Comparison of ENCODE assay signal across 8 cellular contexts in the genomic region with DNA sequence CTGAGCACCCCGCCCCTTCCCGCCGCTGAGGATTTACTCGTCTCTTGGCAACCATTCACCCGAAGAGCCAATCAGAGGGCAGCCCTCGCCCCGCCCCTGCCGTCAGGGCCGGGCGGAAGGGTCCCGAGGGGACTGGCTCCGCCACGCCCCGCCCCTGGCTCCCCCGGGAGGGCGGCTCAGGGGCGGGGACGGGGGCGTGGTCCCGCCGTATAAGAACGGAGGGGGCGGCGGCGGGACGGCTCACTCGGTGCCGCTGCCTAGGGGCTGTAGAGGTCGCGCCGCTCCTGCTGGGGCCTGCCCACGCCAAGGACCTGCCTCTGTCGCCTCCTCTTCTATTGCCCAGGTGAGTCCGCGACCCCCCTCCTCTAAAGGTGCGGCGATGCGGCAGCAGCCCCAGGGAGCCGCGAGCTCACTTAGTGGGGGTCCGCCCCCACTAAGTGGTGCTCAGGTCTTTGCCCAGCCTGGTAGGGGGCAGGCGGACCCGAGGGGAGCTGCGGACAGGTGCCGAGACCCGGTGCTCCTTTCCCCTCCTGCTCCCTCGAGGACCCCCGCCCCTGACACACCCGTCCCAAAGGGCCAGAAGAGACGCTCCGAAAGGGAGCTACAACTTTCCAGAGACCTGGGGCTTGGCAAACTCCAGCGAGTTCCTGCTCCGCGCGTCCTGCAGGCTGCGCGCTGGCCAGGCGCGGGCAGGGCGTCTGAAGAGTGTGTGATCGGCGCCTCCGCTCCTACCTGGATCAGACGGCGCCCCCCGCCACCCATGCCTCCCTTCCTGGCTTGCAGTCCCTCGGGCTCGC.
DNase-seq lines count a peak whose midpoint lies in the region; ATAC-seq and TF ChIP-seq lines count a peak whose summit lies in the region.

A gene (plus strand): TSS at position 238 of the 797 bp plus-strand sequence. CDS start 16,821 bp downstream, outside the sequence.

- H3K4me3 ChIP-seq in astrocyte of the spinal cord (ENCODE audit: low read depth, low read length), result peak within 1 kb of the TSS; percentile 65

- peak within 1 kb of the TSS; percentile 91 for H3K27ac ChIP-seq in 22Rv1

- peak; percentile 73 for ATAC-seq in GM18517 (IDR thresholded peaks at IDR 0.05; ENCODE audit: unreplicated experiment)
- peak; percentile 85 for ATAC-seq in HG03025 (IDR thresholded peaks at IDR 0.05; ENCODE audit: low FRiP score, unreplicated experiment)

- in situ Hi-C loops in astrocyte of the spinal cord (cut with HindIII; ENCODE audit: low sequenced_read_pairs), result no loop called here

- DNase-seq in NCI-H2029 treated with DMSO at 0.1 percent for 48 hours (lab: John Stamatoyannopoulos, UW) (peak; percentile 73), T-helper 9 cell (peak; percentile 98), astrocyte of the spinal cord (ENCODE audit: low read depth, low spot score) (peak; percentile 96), hypothalamus (lab: John Stamatoyannopoulos, UW) (peak; percentile 24 to 96 (median 89)), retina (peak; percentile 94)

- TF ChIP-seq CTCF in 22Rv1 (IDR thresholded peaks at IDR 0.05) (peak; percentile 29), astrocyte of the spinal cord (IDR thresholded peaks at IDR 0.05; ENCODE audit: low read depth, low read length) (no peak)

Comparison
In these comparisons a context has a peak if more than half of its experiments do, and no peak if none do; other contexts are left out.
1. Peak in every context shown above with its lines: DNase-seq, ATAC-seq, H3K4me3 ChIP-seq and H3K27ac ChIP-seq.